Comparison of ENCODE assay signal across 23 cellular contexts in genomic region chr5:42168091-42168670, GRCh38.
DNase-seq lines count a peak whose midpoint lies in the region; ATAC-seq and TF ChIP-seq lines count a peak whose summit lies in the region.
"Had no signal": no experiment of that assay in that cellular context is flagged by ENCODE, and none has a peak within 500 bp of the region (broad histone marks: within the 10 kb centered on the region; RNA-seq: fewer than 3 reads in every experiment).

No MANE protein-coding gene starts in this region.

- no CpG with 5 or more reads among the region's 3 CpGs for WGBS in H9 (ENCODE audit: extremely low coverage, insufficient read length, low lambda C conversion rate)
- 40 to 53% methylated on average over 3 of the region's 3 CpGs for WGBS in sigmoid colon, 2 donors

- H2BK20ac ChIP-seq in H9 (ENCODE audit: low read depth, low read length, poor library complexity, severe bottlenecking) = no peak overlapping the region

- no peak overlapping the region for H3K4ac ChIP-seq in H9 (ENCODE audit: low read depth, low read length)

- H3K23me2 ChIP-seq in H9 (ENCODE audit: insufficient read length, low read depth, low read length, poor library complexity, severe bottlenecking) = no peaks in the 10 kb centered on the region

- no peak overlapping the region for H2AFZ ChIP-seq in H9 (ENCODE audit: low read length)

- no peak overlapping the region for H3K4me2 ChIP-seq in H9 (ENCODE audit: insufficient read depth, insufficient read length, low read length)
- H3K4me2 ChIP-seq: KMS-11 had no signal

- no peak overlapping the region for H3K23ac ChIP-seq in H9 (ENCODE audit: insufficient read length, low read depth, low read length)

- peak; percentile 92 for ATAC-seq in WTC11
- peak; percentile 83 for ATAC-seq in esophagus mucosa
- ATAC-seq: HCT116 had no signal

- no peak overlapping the region for H4K91ac ChIP-seq in H9 (ENCODE audit: insufficient read length, low read depth, low read length)

- H3K4me3 ChIP-seq in sigmoid colon = no peak overlapping the region
- H3K4me3 ChIP-seq: SK-N-MC had no signal

- H3K18ac ChIP-seq in H9 (ENCODE audit: insufficient read length, low read depth, low read length) = no peak overlapping the region

- TF ChIP-seq CTCF in H9 (conservative IDR thresholded peaks at IDR 0.05) (no peak), WTC11 (IDR thresholded peaks at IDR 0.05) (no peak), osteocyte (IDR thresholded peaks at IDR 0.05) (no peak), sigmoid colon (IDR thresholded peaks at IDR 0.05) (no peak)

- TF ChIP-seq EP300 in sigmoid colon (IDR thresholded peaks at IDR 0.05) = no peak

- H3K27me3 Mint-ChIP-seq in H9 (ENCODE audit: low read depth) = no peaks in the 10 kb centered on the region
- no peaks in the 10 kb centered on the region for H3K27me3 Mint-ChIP-seq in WTC11 (ENCODE audit: low read depth)
- no peaks in the 10 kb centered on the region for H3K27me3 Mint-ChIP-seq in osteocyte (ENCODE audit: unreplicated experiment)
- H3K27me3 Mint-ChIP-seq: CD4-positive, CD25-positive, alpha-beta regulatory T cell; IgD-negative memory B cell had no signal

- no peak overlapping the region for H3T11ph ChIP-seq in H9 (ENCODE audit: low read length)

- H3K4me1 ChIP-seq in H9 (ENCODE audit: insufficient read depth, low read length) (no peaks in the 10 kb centered on the region), sigmoid colon (no peaks in the 10 kb centered on the region)

- H4K8ac ChIP-seq in H9 (replicated peaks; ENCODE audit: insufficient read length, low read depth, low read length) = no peak overlapping the region

- H4K20me1 ChIP-seq in H9 (ENCODE audit: control insufficient read depth, insufficient read depth, insufficient read length) = no peaks in the 10 kb centered on the region

- H3K56ac ChIP-seq in H9 (ENCODE audit: insufficient read length, low read depth, low read length) = no peak overlapping the region

- no peaks in the 10 kb centered on the region for H3K36me3 ChIP-seq in sigmoid colon

- no peaks in the 10 kb centered on the region for H3K79me2 ChIP-seq in H9 (ENCODE audit: insufficient read depth, low read length)

- H2BK5ac ChIP-seq in H9 (ENCODE audit: insufficient read length, low read length) = no peak overlapping the region

- no peak overlapping the region for H3K14ac ChIP-seq in H9 (ENCODE audit: insufficient read depth, low read length)

- H3K27ac ChIP-seq in H9 (ENCODE audit: insufficient read length, low read depth, low read length) (no peak overlapping the region), sigmoid colon (no peak overlapping the region)
- H3K27ac ChIP-seq: HL-60, KMS-11, SK-N-MC had no signal

- peak; percentile 32 for DNase-seq in H9
- peak; percentile 12 for DNase-seq in WTC11 (ENCODE audit: low spot score)
- peak; percentile 12 for DNase-seq in iPS-NIHi7 (ENCODE audit: extremely low spot score)
- DNase-seq in osteocyte (ENCODE audit: extremely low spot score, unreplicated experiment) = no peak
- no peak for DNase-seq in T-helper 1 cell
- DNase-seq in sigmoid colon = no peak
- DNase-seq: CD4-positive, CD25-positive, alpha-beta regulatory T cell; GOT3; NCI-H1048; NCI-H1417; NCI-H1694; NCI-H2029 treated with DMSO at 0.1 percent for 48 hours; NCI-H226; NCI-H510A; NCI-H69; OCI-M1; SIG-M5 had no signal

- POLR2A ChIA-PET in WTC11 (lab: Charles Lee) = no interaction called here

- H2AK5ac ChIP-seq in H9 (ENCODE audit: insufficient read length, low read length) = no peak overlapping the region

- H3K4me1 Mint-ChIP-seq in H9 (peaks cover 5 to 8% of the 10 kb centered on the region in 2 experiments; a peak in 3 of 4 replicates), WTC11 (peaks cover 16% of the 10 kb centered on the region), osteocyte (ENCODE audit: unreplicated experiment) (no peaks in the 10 kb centered on the region)
- H3K4me1 Mint-ChIP-seq: CD4-positive, CD25-positive, alpha-beta regulatory T cell; IgD-negative memory B cell had no signal

- no peak overlapping the region for H2BK15ac ChIP-seq in H9 (ENCODE audit: low read depth, low read length)

- H2BK12ac ChIP-seq in H9 (ENCODE audit: insufficient read length, low read depth, low read length) = no peak overlapping the region

- CTCF ChIA-PET in WTC11 (lab: Charles Lee) = no interaction called here

- peaks cover 3 to 5% of the 10 kb centered on the region in 2 experiments; a peak in 1 of 5 replicates for H3K9me3 Mint-ChIP-seq in H9
- peaks cover 7% of the 10 kb centered on the region for H3K9me3 Mint-ChIP-seq in WTC11
- H3K9me3 Mint-ChIP-seq in osteocyte (ENCODE audit: unreplicated experiment) = peaks cover 3% of the 10 kb centered on the region

- H3K27ac Mint-ChIP-seq in H9 (no peak overlapping the region), WTC11 (no peak overlapping the region), osteocyte (ENCODE audit: unreplicated experiment) (no peak overlapping the region)
- H3K27ac Mint-ChIP-seq: CD4-positive, CD25-positive, alpha-beta regulatory T cell; IgD-negative memory B cell had no signal

- H3K36me3 Mint-ChIP-seq in H9 (ENCODE audit: insufficient read depth in 1 of 3, low read depth in 3 of 3) (peaks cover 0 to 3% (median 0%) of the 10 kb centered on the region in 3 experiments; a peak in 2 of 7 replicates), WTC11 (peaks cover 4% of the 10 kb centered on the region; the same call in 1 of the 2 replicates), osteocyte (ENCODE audit: unreplicated experiment) (no peaks in the 10 kb centered on the region)
- H3K36me3 Mint-ChIP-seq: CD4-positive, CD25-positive, alpha-beta regulatory T cell; IgD-negative memory B cell had no signal

- no peak overlapping the region for H3K9ac ChIP-seq in H9 (ENCODE audit: extremely low read depth, insufficient read length, low read length)
- H3K9ac ChIP-seq: KMS-11 had no signal

- H3K27me3 ChIP-seq in H9 (ENCODE audit: insufficient read depth, low read length) (no peaks in the 10 kb centered on the region), sigmoid colon (no peaks in the 10 kb centered on the region)

- H3K79me1 ChIP-seq in H9 (ENCODE audit: insufficient read depth, low read depth, low read length, poor library complexity, severe bottlenecking) = no peaks in the 10 kb centered on the region

- no peaks in the 10 kb centered on the region for H3K9me3 ChIP-seq in H9 (ENCODE audit: control insufficient read depth, low read depth, low read length)
- H3K9me3 ChIP-seq in sigmoid colon = no peaks in the 10 kb centered on the region

- intact Hi-C loops in sigmoid colon (cut with DNase I) = no loop called here

- H3K4me3 Mint-ChIP-seq in H9 (no peak overlapping the region), WTC11 (no peak overlapping the region), osteocyte (ENCODE audit: unreplicated experiment) (no peak overlapping the region)
- H3K4me3 Mint-ChIP-seq: CD4-positive, CD25-positive, alpha-beta regulatory T cell; IgD-negative memory B cell had no signal

- H2BK120ac ChIP-seq in H9 (ENCODE audit: low read depth, low read length, poor library complexity, severe bottlenecking) = no peak overlapping the region

- H4K5ac ChIP-seq in H9 (ENCODE audit: insufficient read length, low read depth, low read length) = no peak overlapping the region

- TF ChIP-seq POLR2A in sigmoid colon (IDR thresholded peaks at IDR 0.05) = no peak

TF ChIP-seq in WTC11, 78 proteins besides CTCF, POLR2A, EP300 and RAD21:
- TF ChIP-seq, protein P1, sequence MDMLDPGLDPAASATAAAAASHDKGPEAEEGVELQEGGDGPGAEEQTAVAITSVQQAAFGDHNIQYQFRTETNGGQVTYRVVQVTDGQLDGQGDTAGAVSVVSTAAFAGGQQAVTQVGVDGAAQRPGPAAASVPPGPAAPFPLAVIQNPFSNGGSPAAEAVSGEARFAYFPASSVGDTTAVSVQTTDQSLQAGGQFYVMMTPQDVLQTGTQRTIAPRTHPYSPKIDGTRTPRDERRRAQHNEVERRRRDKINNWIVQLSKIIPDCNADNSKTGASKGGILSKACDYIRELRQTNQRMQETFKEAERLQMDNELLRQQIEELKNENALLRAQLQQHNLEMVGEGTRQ (CRISPR knock-in tag; IDR thresholded peaks at IDR 0.05) = 0 out of 2 replicates have a peak, but pooled peaks have one; percentile 33
- TF ChIP-seq NR2C2 (CRISPR knock-in tag; IDR thresholded peaks at IDR 0.05) (no peak), NR1H2 (CRISPR knock-in tag; IDR thresholded peaks at IDR 0.05) (no peak)
- TF ChIP-seq, protein P2, sequence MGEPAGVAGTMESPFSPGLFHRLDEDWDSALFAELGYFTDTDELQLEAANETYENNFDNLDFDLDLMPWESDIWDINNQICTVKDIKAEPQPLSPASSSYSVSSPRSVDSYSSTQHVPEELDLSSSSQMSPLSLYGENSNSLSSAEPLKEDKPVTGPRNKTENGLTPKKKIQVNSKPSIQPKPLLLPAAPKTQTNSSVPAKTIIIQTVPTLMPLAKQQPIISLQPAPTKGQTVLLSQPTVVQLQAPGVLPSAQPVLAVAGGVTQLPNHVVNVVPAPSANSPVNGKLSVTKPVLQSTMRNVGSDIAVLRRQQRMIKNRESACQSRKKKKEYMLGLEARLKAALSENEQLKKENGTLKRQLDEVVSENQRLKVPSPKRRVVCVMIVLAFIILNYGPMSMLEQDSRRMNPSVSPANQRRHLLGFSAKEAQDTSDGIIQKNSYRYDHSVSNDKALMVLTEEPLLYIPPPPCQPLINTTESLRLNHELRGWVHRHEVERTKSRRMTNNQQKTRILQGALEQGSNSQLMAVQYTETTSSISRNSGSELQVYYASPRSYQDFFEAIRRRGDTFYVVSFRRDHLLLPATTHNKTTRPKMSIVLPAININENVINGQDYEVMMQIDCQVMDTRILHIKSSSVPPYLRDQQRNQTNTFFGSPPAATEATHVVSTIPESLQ (CRISPR knock-in tag; IDR thresholded peaks at IDR 0.05) = no peak

Comparison
In these comparisons a context has a peak if more than half of its experiments do, and no peak if none do; other contexts are left out.
1. DNase-seq: peak in H9 (single experiment), WTC11 (single experiment) and iPS-NIHi7 (single experiment); none in osteocyte (single experiment), T-helper 1 cell (0 of 5) and sigmoid colon (single experiment).